In genomic region chr4:184351560-184352451, GRCh38 we compare ENCODE assay signal across 22 cellular contexts.
"Had no signal": no experiment of that assay in that cellular context is flagged by ENCODE, and none has a peak within 500 bp of the region (broad histone marks: within the 10 kb centered on the region; RNA-seq: fewer than 3 reads in every experiment).

No MANE protein-coding gene starts in this region.

- H3K4me3 ChIP-seq: dorsolateral prefrontal cortex, lung had no signal

- H3K36me3 Mint-ChIP-seq: activated CD4-positive, alpha-beta memory T cell treated with anti-CD3 and anti-CD28 coated beads for 36 hours; brain had no signal

- H3K27me3 ChIP-seq: dorsolateral prefrontal cortex, foreskin keratinocyte had no signal

- H3K27ac ChIP-seq: dorsolateral prefrontal cortex, foreskin keratinocyte had no signal

- ATAC-seq: foreskin keratinocyte, left colon had no signal

- DNase-seq: activated B cell treated with CpG ODN at 0.5 μM for 24 hours; activated CD4-positive, alpha-beta memory T cell treated with anti-CD3 and anti-CD28 coated beads for 36 hours; activated CD4-positive, alpha-beta T cell treated with anti-CD3 and anti-CD28 coated beads for 4 hours; activated naive CD4-positive, alpha-beta T cell treated with anti-CD3 and anti-CD28 coated beads for 36 hours; activated T-cell treated with anti-CD3 and anti-CD28 coated beads for 4 hours; caudate nucleus; dorsolateral prefrontal cortex; foreskin keratinocyte; hippocampal formation; islet precursor cell; left colon; midbrain; nephron progenitor cell; retina; stimulated activated CD4-positive, alpha-beta T cell treated with anti-CD3 and anti-CD28 coated beads, Interleukin-12 subunit alpha, Interleukin-12 subunit beta, amount 100 ng/mL, for 4 hours; stimulated activated CD4-positive, alpha-beta T cell treated with anti-CD3 and anti-CD28 coated beads, Interleukin-1b, Interleukin-23, amount 100 ng/mL, for 48 hours; stimulated activated CD8-positive, alpha-beta memory T cell treated with anti-CD3 and anti-CD28 coated beads, Interleukin-4, amount 100 ng/mL, for 48 hours; stimulated activated naive CD4-positive, alpha-beta T cell had no signal

- FAIRE-seq: colon had no signal

- H3K27me3 Mint-ChIP-seq: activated B cell treated with CpG ODN at 0.5 μM for 24 hours; activated CD4-positive, alpha-beta memory T cell treated with anti-CD3 and anti-CD28 coated beads for 36 hours had no signal

- H3K9me3 Mint-ChIP-seq: activated B cell treated with CpG ODN at 0.5 μM for 24 hours; activated naive CD4-positive, alpha-beta T cell treated with anti-CD3 and anti-CD28 coated beads for 36 hours; activated T-helper 2 cell treated with anti-CD3 and anti-CD28 coated beads, Interferon-gamma antibody, Interleukin-2, Interleukin-4, amounts not matched to agents 10 μg/mL and 5 μg/mL and 100 μg/mL, durations not matched to agents 14 hours and 24 hours and 36 hours; nephron progenitor cell had no signal

- H3K27ac Mint-ChIP-seq: activated B cell treated with CpG ODN at 0.5 μM for 24 hours; activated CD4-positive, alpha-beta memory T cell treated with anti-CD3 and anti-CD28 coated beads for 36 hours; activated naive CD4-positive, alpha-beta T cell treated with anti-CD3 and anti-CD28 coated beads for 36 hours; activated T-helper 2 cell treated with anti-CD3 and anti-CD28 coated beads, Interferon-gamma antibody, Interleukin-2, Interleukin-4, amounts not matched to agents 10 μg/mL and 5 μg/mL and 100 μg/mL, durations not matched to agents 14 hours and 24 hours and 36 hours; brain; nephron progenitor cell had no signal

- H3K4me3 Mint-ChIP-seq: activated B cell treated with CpG ODN at 0.5 μM for 24 hours; activated CD4-positive, alpha-beta memory T cell treated with anti-CD3 and anti-CD28 coated beads for 36 hours; activated naive CD4-positive, alpha-beta T cell treated with anti-CD3 and anti-CD28 coated beads for 36 hours; brain; nephron progenitor cell had no signal
